ENCODE assay signal across 1 cellular context in genomic region chr18:76978616-76979015, GRCh38.
TF ChIP-seq lines count a peak whose summit lies in the region.

No MANE protein-coding gene starts in this region.

TF ChIP-seq in GM23338, 12 proteins besides CTCF, POLR2A, EP300 and RAD21 (continued from another document):
- TF ChIP-seq REST (IDR thresholded peaks at IDR 0.05; ENCODE audit: unreplicated experiment) (no peak), NANOG (IDR thresholded peaks at IDR 0.05; ENCODE audit: borderline replicate concordance) (no peak), EZH2phosphoT487 (IDR thresholded peaks at IDR 0.05; ENCODE audit: unreplicated experiment) (no peak), ZNF462 (CRISPR knock-in tag; IDR thresholded peaks at IDR 0.05) (no peak)
TF ChIP-seq in GM23338: peak in this region for 0.
